In the genomic region with DNA sequence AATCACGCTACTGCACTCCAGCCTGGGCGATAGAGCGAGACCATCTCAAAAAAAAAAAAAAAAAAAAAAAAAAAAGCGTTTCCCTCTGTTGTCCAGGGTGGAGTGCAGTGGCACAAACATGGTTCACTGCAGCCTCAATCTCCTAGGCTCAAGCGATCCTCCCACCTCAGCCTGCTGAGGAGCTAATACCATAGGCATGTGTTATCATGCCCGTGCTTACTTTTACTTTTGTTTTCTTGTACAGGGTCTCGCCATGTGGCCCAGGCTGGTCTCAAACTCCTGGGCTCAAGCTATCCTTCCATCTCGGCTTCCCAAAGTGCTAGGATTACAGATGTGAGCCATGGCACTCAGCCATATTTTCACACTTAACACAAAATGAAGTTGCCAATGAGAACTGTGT, we compare ENCODE assay signal across 22 cellular contexts.
"Had no signal": no experiment of that assay in that cellular context is flagged by ENCODE, and none has a peak within 500 bp of the region (broad histone marks: within the 10 kb centered on the region; RNA-seq: fewer than 3 reads in every experiment).

No MANE protein-coding gene starts in this region.

- H3K4me1 Mint-ChIP-seq: endodermal cell, neural progenitor cell had no signal

- DNase-seq: activated CD4-positive, alpha-beta T cell treated with anti-CD3 and anti-CD28 coated beads, Interleukin-2, amount 50 U/mL, for 48 hours; activated naive CD4-positive, alpha-beta T cell; adrenal gland; cerebellar nuclear complex; cortex of kidney; endodermal cell; esophagus squamous epithelium; heart left ventricle; islet precursor cell; left colon; mesenchymal stem cell; stimulated activated CD4-positive, alpha-beta T cell treated with anti-CD3 and anti-CD28 coated beads, Interleukin-2, amount 100 ng/mL, for 48 hours; stimulated activated CD8-positive, alpha-beta memory T cell treated with anti-CD3 and anti-CD28 coated beads, Interleukin-4, amount 100 ng/mL, for 48 hours; stimulated activated naive CD4-positive, alpha-beta T cell; T-helper 1 cell; thyroid gland; upper lobe of right lung had no signal

- H3K27me3 ChIP-seq: adrenal gland, esophagus squamous epithelium, gastroesophageal sphincter, heart left ventricle, neural progenitor cell, thyroid gland, upper lobe of right lung had no signal

- H3K27me3 Mint-ChIP-seq: activated naive CD8-positive, alpha-beta T cell had no signal

- H3K4me2 ChIP-seq: neural progenitor cell, smooth muscle cell had no signal

- H3K27ac Mint-ChIP-seq: activated naive CD8-positive, alpha-beta T cell; endodermal cell; neural progenitor cell had no signal

- H3K9me3 ChIP-seq: adrenal gland, esophagus squamous epithelium, gastroesophageal sphincter, heart left ventricle, thyroid gland, upper lobe of right lung had no signal

- H3K9me3 Mint-ChIP-seq: endodermal cell, neural progenitor cell had no signal

- H3K4me3 ChIP-seq: adrenal gland, esophagus squamous epithelium, gastroesophageal sphincter, heart left ventricle, neural progenitor cell, smooth muscle cell, thyroid gland, upper lobe of right lung had no signal

- H3K4me1 ChIP-seq: adrenal gland, esophagus squamous epithelium, gastroesophageal sphincter, heart left ventricle, neural progenitor cell, thyroid gland, upper lobe of right lung had no signal

- ATAC-seq: gastroesophageal sphincter, heart left ventricle, left colon, sciatic nerve, upper lobe of right lung had no signal

- H2AFZ ChIP-seq: neural progenitor cell had no signal

- H3K9ac ChIP-seq: neural progenitor cell had no signal

- H3K27ac ChIP-seq: adrenal gland, esophagus squamous epithelium, gastroesophageal sphincter, heart left ventricle, neural progenitor cell, thyroid gland, upper lobe of right lung had no signal

- H3K4me3 Mint-ChIP-seq: activated naive CD8-positive, alpha-beta T cell; endodermal cell; neural progenitor cell had no signal
